Comparison of ENCODE assay signal across 1 cellular context in genomic region chr1:91924146-91924545, GRCh38.
TF ChIP-seq lines count a peak whose summit lies in the region.

No MANE protein-coding gene starts in this region.

TF ChIP-seq in WTC11, 78 proteins besides CTCF, POLR2A, EP300 and RAD21 (continued from another document):
- TF ChIP-seq E2F4 (CRISPR knock-in tag; IDR thresholded peaks at IDR 0.05; ENCODE audit: borderline replicate concordance, low read depth) (no peak), TCF7 (CRISPR knock-in tag; IDR thresholded peaks at IDR 0.05; ENCODE audit: low read depth) (no peak), NFE2L1 (CRISPR knock-in tag; IDR thresholded peaks at IDR 0.05) (no peak), ZNF232 (CRISPR knock-in tag; IDR thresholded peaks at IDR 0.05) (no peak), IRF2 (CRISPR knock-in tag; IDR thresholded peaks at IDR 0.05; ENCODE audit: borderline replicate concordance, low read depth) (no peak), CBFB (CRISPR knock-in tag; IDR thresholded peaks at IDR 0.05; ENCODE audit: low read depth) (no peak), SOX15 (CRISPR knock-in tag; IDR thresholded peaks at IDR 0.05) (no peak), HMGA2 (CRISPR knock-in tag; IDR thresholded peaks at IDR 0.05) (no peak), RORB (CRISPR knock-in tag; IDR thresholded peaks at IDR 0.05) (no peak), ESRRA (CRISPR knock-in tag; IDR thresholded peaks at IDR 0.05; ENCODE audit: borderline replicate concordance) (no peak), FOXJ3 (CRISPR knock-in tag; IDR thresholded peaks at IDR 0.05; ENCODE audit: borderline replicate concordance) (no peak), ZNF219 (CRISPR knock-in tag; IDR thresholded peaks at IDR 0.05; ENCODE audit: borderline replicate concordance) (no peak), OVOL2 (CRISPR knock-in tag; IDR thresholded peaks at IDR 0.05; ENCODE audit: borderline replicate concordance) (no peak)
- TF ChIP-seq, protein P1, sequence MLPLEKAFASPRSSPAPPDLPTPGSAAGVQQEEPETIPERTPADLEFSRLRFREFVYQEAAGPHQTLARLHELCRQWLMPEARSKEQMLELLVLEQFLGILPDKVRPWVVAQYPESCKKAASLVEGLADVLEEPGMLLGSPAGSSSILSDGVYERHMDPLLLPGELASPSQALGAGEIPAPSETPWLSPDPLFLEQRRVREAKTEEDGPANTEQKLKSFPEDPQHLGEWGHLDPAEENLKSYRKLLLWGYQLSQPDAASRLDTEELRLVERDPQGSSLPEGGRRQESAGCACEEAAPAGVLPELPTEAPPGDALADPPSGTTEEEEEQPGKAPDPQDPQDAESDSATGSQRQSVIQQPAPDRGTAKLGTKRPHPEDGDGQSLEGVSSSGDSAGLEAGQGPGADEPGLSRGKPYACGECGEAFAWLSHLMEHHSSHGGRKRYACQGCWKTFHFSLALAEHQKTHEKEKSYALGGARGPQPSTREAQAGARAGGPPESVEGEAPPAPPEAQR (CRISPR knock-in tag; IDR thresholded peaks at IDR 0.05) = no peak
